ENCODE assay signal across 22 cellular contexts in the genomic region with DNA sequence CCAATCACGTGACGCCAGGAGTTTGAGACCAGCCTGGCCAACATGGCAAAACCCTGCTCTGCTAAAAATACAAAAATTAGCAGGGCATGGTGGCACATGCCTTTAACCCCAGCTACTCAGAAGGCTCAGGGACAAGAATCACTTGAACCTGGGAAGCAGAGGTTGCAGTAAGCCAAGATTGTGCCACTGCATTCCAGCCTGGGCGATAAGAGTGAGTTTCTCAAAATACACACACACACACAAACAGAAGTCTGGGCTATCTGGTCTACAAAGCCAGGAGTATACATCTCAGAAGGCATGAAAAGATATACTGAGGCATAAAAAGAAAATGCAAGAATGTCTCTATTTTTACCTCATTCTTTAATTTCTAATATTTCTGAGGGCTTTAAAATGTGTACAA. TPM values are rescaled to one million over a fixed set of nuclear protein-coding genes. Genes with fewer than 3 reads are reported as not detected.
DNase-seq lines count a peak whose midpoint lies in the region; ATAC-seq and TF ChIP-seq lines count a peak whose summit lies in the region.
"Had no signal": no experiment of that assay in that cellular context is flagged by ENCODE, and none has a peak within 500 bp of the region (broad histone marks: within the 10 kb centered on the region; RNA-seq: fewer than 3 reads in every experiment).

No MANE protein-coding gene starts in this region.

- H3K36me3 Mint-ChIP-seq in MCF 10A (ENCODE audit: insufficient read depth, unreplicated experiment), result peaks cover 51% of the 10 kb centered on the region

- DNase-seq in amniotic epithelial cell (ENCODE audit: low read depth) (peak; percentile 65), hepatocyte (ENCODE audit: low spot score) (no peak), substantia nigra (lab: John Stamatoyannopoulos, UW) (no peak), germinal center (ENCODE audit: low spot score) (no peak), MCF 10A (ENCODE audit: unreplicated experiment) (no peak)
- DNase-seq: activated CD4-positive, alpha-beta memory T cell treated with anti-CD3 and anti-CD28 coated beads for 36 hours; activated CD4-positive, CD25-positive, alpha-beta regulatory T cell treated with anti-CD3 and anti-CD28 coated beads, Interleukin-2, amount 50 U/mL, for 72 hours; activated effector memory CD4-positive, alpha-beta T cell treated with Interleukin-2 at 50 U/mL for 16 hours; cerebellar nuclear complex; DMS79; GDM1; KG1; NCI-H1417; NCI-H2029 treated with DMSO at 0.1 percent for 48 hours; NCI-H526; SJCRH30; transverse colon had no signal

- POLR2A ChIA-PET in MCF 10A (lab: Yijun Ruan, JAX), result interaction anchor here (0.7 to 2.2 kb wide), 7 partner anchors 8 to 35 kb away, joined by 3 to 7 read pairs (median 4); no protein-coding TSS in a partner anchor

- TF ChIP-seq CTCF in hepatocyte (IDR thresholded peaks at IDR 0.05; ENCODE audit: poor library complexity) (no peak), MCF 10A (IDR thresholded peaks at IDR 0.05; ENCODE audit: unreplicated experiment) (no peak)

- no TSS peak for BruUV-seq in MCF 10A (replicated peaks; lab: Mats Ljungman, UMichigan)

- peaks cover 18% of the 10 kb centered on the region for H3K4me1 Mint-ChIP-seq in MCF 10A (ENCODE audit: insufficient read depth, unreplicated experiment)

- no peak overlapping the region for H3K9ac ChIP-seq in HUES6 (ENCODE audit: low read length)
- H3K9ac ChIP-seq: BLaER1 treated with 17β-estradiol and CSF1 and Interleukin-3, amounts not matched to agents 10 nM and 100 nM had no signal

- H3K79me2 ChIP-seq in hepatocyte, result peaks cover 100% of the 10 kb centered on the region

- H3K4me2 ChIP-seq in hepatocyte, result peak overlapping the region; percentile 30
- H3K4me2 ChIP-seq: BLaER1 treated with 17β-estradiol and CSF1 and Interleukin-3, amounts not matched to agents 10 nM and 100 nM had no signal

- no peaks in the 10 kb centered on the region for H3K9me3 Mint-ChIP-seq in MCF 10A (ENCODE audit: unreplicated experiment)
- H3K9me3 Mint-ChIP-seq: activated CD4-positive, alpha-beta memory T cell treated with anti-CD3 and anti-CD28 coated beads for 36 hours had no signal

- H3K9me3 ChIP-seq in HUES6 (ENCODE audit: control insufficient read depth, insufficient read depth, low read depth, low read length), result no peaks in the 10 kb centered on the region
- H3K9me3 ChIP-seq in hepatocyte (ENCODE audit: low read depth), result no peaks in the 10 kb centered on the region
- H3K9me3 ChIP-seq: BLaER1 treated with 17β-estradiol and CSF1 and Interleukin-3, amounts not matched to agents 10 nM and 100 nM; prostate gland; SJCRH30; transverse colon had no signal

- no peaks in the 10 kb centered on the region for H3K27me3 Mint-ChIP-seq in MCF 10A (ENCODE audit: insufficient read depth, unreplicated experiment)
- H3K27me3 Mint-ChIP-seq: activated CD4-positive, alpha-beta memory T cell treated with anti-CD3 and anti-CD28 coated beads for 36 hours had no signal

- CTCF ChIA-PET in MCF 10A (lab: Yijun Ruan, JAX), result interaction anchor here (0.7 to 1.3 kb wide), 3 partner anchors 23 to 529 kb away, joined by 3 to 5 read pairs (median 4); no protein-coding TSS in a partner anchor

- no peak for ATAC-seq in HG02798 (IDR thresholded peaks at IDR 0.05; ENCODE audit: poor library complexity, unreplicated experiment)
- ATAC-seq: Panc1 had no signal

- H3K4me3 Mint-ChIP-seq in MCF 10A (ENCODE audit: unreplicated experiment), result no peak overlapping the region
- H3K4me3 Mint-ChIP-seq: activated CD4-positive, alpha-beta memory T cell treated with anti-CD3 and anti-CD28 coated beads for 36 hours had no signal

- intact Hi-C loops in MCF 10A (cut with micrococcal nuclease), result no loop called here

- 86% methylated on average over 3 of the region's 3 CpGs for WGBS in hepatocyte (ENCODE audit: low lambda C conversion rate, missing lambda C conversion rate)

- peaks cover 99% of the 10 kb centered on the region for H4K20me1 ChIP-seq in hepatocyte (ENCODE audit: insufficient read depth, poor library complexity, severe bottlenecking)

- H3K9me2 ChIP-seq in hepatocyte (replicated peaks; ENCODE audit: insufficient read depth), result no peaks in the 10 kb centered on the region

- H2AFZ ChIP-seq in hepatocyte, result no peak overlapping the region

- H3K27ac Mint-ChIP-seq in MCF 10A (ENCODE audit: low read depth, unreplicated experiment), result no peak overlapping the region
- H3K27ac Mint-ChIP-seq: activated CD4-positive, alpha-beta memory T cell treated with anti-CD3 and anti-CD28 coated beads for 36 hours had no signal

- H3K4me3 ChIP-seq in HUES6 (ENCODE audit: low read depth, low read length) (no peak overlapping the region), hepatocyte (no peak overlapping the region)
- H3K4me3 ChIP-seq: BLaER1 treated with 17β-estradiol and CSF1 and Interleukin-3, amounts not matched to agents 10 nM and 100 nM; prostate gland; SJCRH30; transverse colon had no signal

- no peaks in the 10 kb centered on the region for H3K27me3 ChIP-seq in HUES6 (ENCODE audit: control insufficient read depth, insufficient read depth, low read length)
- no peaks in the 10 kb centered on the region for H3K27me3 ChIP-seq in hepatocyte
- H3K27me3 ChIP-seq: BLaER1 treated with 17β-estradiol and CSF1 and Interleukin-3, amounts not matched to agents 10 nM and 100 nM; SJCRH30; transverse colon had no signal

- H3K36me3 ChIP-seq in HUES6 (ENCODE audit: control insufficient read depth, insufficient read depth, low read length) (peaks cover 60% of the 10 kb centered on the region), hepatocyte (replicated peaks; ENCODE audit: insufficient read depth, low read depth) (no peaks in the 10 kb centered on the region)
- H3K36me3 ChIP-seq: prostate gland had no signal

- peak overlapping the region; percentile 4; the same call in 1 of the 2 replicates for H3K27ac ChIP-seq in HUES6 (ENCODE audit: low read depth, low read length)
- no peak overlapping the region for H3K27ac ChIP-seq in hepatocyte
- peak overlapping the region; percentile 16 for H3K27ac ChIP-seq in substantia nigra (ENCODE audit: low read depth, low read length, poor library complexity, severe bottlenecking)
- H3K27ac ChIP-seq: BLaER1 treated with 17β-estradiol and CSF1 and Interleukin-3, amounts not matched to agents 10 nM and 100 nM; prostate gland; SJCRH30; transverse colon had no signal

- H3K4me1 ChIP-seq in HUES6 (ENCODE audit: control insufficient read depth, insufficient read depth, low read length) (peaks cover 48% of the 10 kb centered on the region), hepatocyte (ENCODE audit: insufficient read depth) (peaks cover 34% of the 10 kb centered on the region)
- H3K4me1 ChIP-seq: SJCRH30 had no signal

RNA-seq across cellular contexts. Expression of gene YTHDC1, which starts 11.3 kb away (rescaled TPM):
- total RNA-seq in hepatocyte (75.4 and 79.3 TPM in 2 replicates), MCF 10A (2022) (117 and 123 TPM in 2 replicates)
- polyA plus RNA-seq in hepatocyte, result 45.3 and 48.6 TPM in 2 replicates
